ENCODE assay signal across 12 cellular contexts in genomic region chrX:12891915-12892506, GRCh38. TPM values are rescaled to one million over a fixed set of nuclear protein-coding genes. Genes with fewer than 3 reads are reported as not detected.
DNase-seq lines count a peak whose midpoint lies in the region; ATAC-seq and TF ChIP-seq lines count a peak whose summit lies in the region.
"Had no signal": no experiment of that assay in that cellular context is flagged by ENCODE, and none has a peak within 500 bp of the region (broad histone marks: within the 10 kb centered on the region; RNA-seq: fewer than 3 reads in every experiment).

No MANE protein-coding gene starts in this region.

- H3K27ac ChIP-seq in gastrocnemius medialis, result no peak overlapping the region
- H3K27ac ChIP-seq: dorsolateral prefrontal cortex, prostate gland had no signal

- no peak overlapping the region for H3K4me3 ChIP-seq in gastrocnemius medialis
- H3K4me3 ChIP-seq: dorsolateral prefrontal cortex, prostate gland had no signal

- H3K36me3 ChIP-seq in gastrocnemius medialis, result no peaks in the 10 kb centered on the region
- H3K36me3 ChIP-seq: prostate gland had no signal

- TF ChIP-seq POLR2A in GM18505 (IDR thresholded peaks at IDR 0.05; ENCODE audit: borderline replicate concordance, extremely low read depth, insufficient read depth, insufficient read length), result peak; percentile 48
- TF ChIP-seq POLR2A in gastrocnemius medialis (IDR thresholded peaks at IDR 0.05), result no peak

- H3K27me3 Mint-ChIP-seq in T-helper 2 cell treated with Interferon-gamma antibody and Interleukin-4, amounts not matched to agents 5 μg/mL and 100 μg/mL, for 36 hours (ENCODE audit: low read depth), result no peaks in the 10 kb centered on the region

- ATAC-seq in GM18505 (IDR thresholded peaks at IDR 0.05; ENCODE audit: unreplicated experiment) (no peak), GM19452 (IDR thresholded peaks at IDR 0.05; ENCODE audit: unreplicated experiment) (peak; percentile 47), HG02938 (IDR thresholded peaks at IDR 0.05; ENCODE audit: unreplicated experiment) (peak; percentile 59), gastrocnemius medialis (no peak)

- no peaks in the 10 kb centered on the region for H3K9me3 Mint-ChIP-seq in T-helper 2 cell treated with Interferon-gamma antibody and Interleukin-4, amounts not matched to agents 5 μg/mL and 100 μg/mL, for 36 hours

- H3K36me3 Mint-ChIP-seq in T-helper 2 cell treated with Interferon-gamma antibody and Interleukin-4, amounts not matched to agents 5 μg/mL and 100 μg/mL, for 36 hours (ENCODE audit: low read depth), result no peaks in the 10 kb centered on the region

- in situ Hi-C loops in gastrocnemius medialis (cut with MboI; ENCODE audit: low sequenced_read_pairs in 4 of 4), result no loop called here

- H3K4me1 ChIP-seq in gastrocnemius medialis, result no peaks in the 10 kb centered on the region
- H3K4me1 ChIP-seq: prostate gland had no signal

- peak overlapping the region; percentile 54 for H3K4me3 Mint-ChIP-seq in T-helper 2 cell treated with Interferon-gamma antibody and Interleukin-4, amounts not matched to agents 5 μg/mL and 100 μg/mL, for 36 hours

- DNase-seq in T-helper 2 cell treated with Interferon-gamma antibody and Interleukin-4, amounts not matched to agents 5 μg/mL and 100 μg/mL, for 36 hours (ENCODE audit: low spot score), result no peak
- DNase-seq in stimulated activated CD4-positive, alpha-beta T cell treated with anti-CD3 and anti-CD28 coated beads, Interleukin-2, amount 100 ng/mL, for 48 hours, result no peak
- DNase-seq in effector CD8-positive, alpha-beta T cell (lab: John Stamatoyannopoulos, UW), result no peak
- no peak for DNase-seq in gastrocnemius medialis
- DNase-seq in NCI-H1436 treated with DMSO at 0.1 percent for 48 hours (lab: John Stamatoyannopoulos, UW), result no peak
- DNase-seq: activated naive CD4-positive, alpha-beta T cell treated with anti-CD3 and anti-CD28 coated beads, Interleukin-2, amount 50 U/mL, for 16 hours; dorsolateral prefrontal cortex; NCI-H2107 had no signal

- no peaks in the 10 kb centered on the region for H3K27me3 ChIP-seq in gastrocnemius medialis

- intact Hi-C loops in gastrocnemius medialis (cut with DNase I; ENCODE audit: low total_unique reads), result no loop called here

- TF ChIP-seq CTCF in gastrocnemius medialis (IDR thresholded peaks at IDR 0.05 in 4 of 5, conservative IDR thresholded peaks at IDR 0.05 in 1 of 5), result no peak

- H3K4me1 Mint-ChIP-seq in T-helper 2 cell treated with Interferon-gamma antibody and Interleukin-4, amounts not matched to agents 5 μg/mL and 100 μg/mL, for 36 hours (ENCODE audit: low read depth), result peaks cover 40% of the 10 kb centered on the region

- no peaks in the 10 kb centered on the region for H3K9me3 ChIP-seq in gastrocnemius medialis
- H3K9me3 ChIP-seq: prostate gland had no signal

- H3K27ac Mint-ChIP-seq in T-helper 2 cell treated with Interferon-gamma antibody and Interleukin-4, amounts not matched to agents 5 μg/mL and 100 μg/mL, for 36 hours, result peak overlapping the region; percentile 79

RNA-seq across cellular contexts. Expression of gene TLR8, which starts 14.4 kb away (rescaled TPM):
- under 1 TPM; 0.42 to 0.97 (median 0.62) TPM for total RNA-seq in gastrocnemius medialis

RNA-seq across cellular contexts. Expression of gene TLR7, which starts 25.1 kb away (rescaled TPM):
- under 1 TPM; 0.05 to 0.23 (median 0.16) TPM for total RNA-seq in gastrocnemius medialis

Comparison
In these comparisons a context has a peak if more than half of its experiments do, and no peak if none do; other contexts are left out.
1. ATAC-seq: peak in GM19452 (single experiment) and HG02938 (single experiment); none in GM18505 (single experiment) and gastrocnemius medialis (0 of 2).